ENCODE assay signal across 1 cellular context in genomic region chr1:193210991-193211390, GRCh38.
TF ChIP-seq lines count a peak whose summit lies in the region.

No MANE protein-coding gene starts in this region.

TF ChIP-seq in IMR-90, 13 proteins besides CTCF, POLR2A, EP300 and RAD21:
- TF ChIP-seq RCOR1 (IDR thresholded peaks at IDR 0.05; ENCODE audit: insufficient replicate concordance, low read length) (no peak), RFX5 (IDR thresholded peaks at IDR 0.05; ENCODE audit: low read depth, low read length) (no peak)
